14 cellular contexts compared by ENCODE assay signal in the genomic region with DNA sequence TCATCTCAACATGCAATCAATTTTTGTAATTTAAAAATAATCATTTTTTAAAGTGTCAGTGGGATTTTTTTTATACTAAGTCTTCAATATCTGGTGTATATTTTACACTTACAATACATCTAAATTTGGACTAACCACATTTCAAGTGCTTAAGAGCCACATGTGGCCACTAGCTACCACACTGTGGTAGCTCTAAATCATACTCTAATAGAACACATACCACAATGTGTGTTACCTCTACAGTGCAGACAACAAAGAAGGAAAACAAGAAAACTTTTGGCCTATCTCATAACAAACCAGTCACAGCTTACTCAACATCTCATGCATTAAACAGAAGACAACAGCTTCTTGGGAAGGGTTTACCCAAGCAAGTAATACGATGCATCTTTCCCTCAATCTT. TPM values are rescaled to one million over a fixed set of nuclear protein-coding genes. Genes with fewer than 3 reads are reported as not detected.
DNase-seq lines count a peak whose midpoint lies in the region; ATAC-seq, FAIRE-seq and TF ChIP-seq lines count a peak whose summit lies in the region.
"Had no signal": no experiment of that assay in that cellular context is flagged by ENCODE, and none has a peak within 500 bp of the region (broad histone marks: within the 10 kb centered on the region; RNA-seq: fewer than 3 reads in every experiment).

No MANE protein-coding gene starts in this region.

- no peak overlapping the region for H2AK5ac ChIP-seq in H9 (ENCODE audit: insufficient read length, low read length)

- H3K79me1 ChIP-seq in H9 (ENCODE audit: insufficient read depth, low read depth, low read length, poor library complexity, severe bottlenecking) = peaks cover 18% of the 10 kb centered on the region

- TF ChIP-seq CTCF in colonic mucosa (IDR thresholded peaks at IDR 0.05) (no peak), H9 (conservative IDR thresholded peaks at IDR 0.05) (no peak)

- H3K79me2 ChIP-seq in H9 (ENCODE audit: insufficient read depth, low read length) = peaks cover 19% of the 10 kb centered on the region; the same call in 1 of the 2 replicates

- peaks cover 28 to 42% of the 10 kb centered on the region in 2 donors for H3K4me1 Mint-ChIP-seq in effector memory CD8-positive, alpha-beta T cell (ENCODE audit: low read depth in 2 of 2)
- peaks cover 18 to 21% of the 10 kb centered on the region in 2 experiments for H3K4me1 Mint-ChIP-seq in H9

- no peak overlapping the region for H2AFZ ChIP-seq in H9 (ENCODE audit: low read length)
- H2AFZ ChIP-seq: parathyroid adenoma had no signal

- H3K36me3 ChIP-seq in colonic mucosa = no peaks in the 10 kb centered on the region
- H3K36me3 ChIP-seq: BE2C had no signal

- H3K9me3 ChIP-seq in colonic mucosa (no peaks in the 10 kb centered on the region), H9 (ENCODE audit: control insufficient read depth, low read depth, low read length) (peaks cover 27% of the 10 kb centered on the region)
- H3K9me3 ChIP-seq: BE2C had no signal

- DNase-seq in GM12891 (ENCODE audit: insufficient read length, low spot score) = no peak
- no peak for DNase-seq in effector memory CD8-positive, alpha-beta T cell
- DNase-seq in colonic mucosa = no peak
- no peak for DNase-seq in CD1c-positive myeloid dendritic cell (ENCODE audit: extremely low spot score)
- DNase-seq in H9 = no peak
- no peak for DNase-seq in pons (ENCODE audit: low spot score)
- DNase-seq: BE2C; NCI-H1436; SHP77 treated with DMSO at 0.1 percent for 48 hours; stimulated activated naive CD4-positive, alpha-beta T cell treated with Interleukin-2 at 50 U/mL for 16 hours had no signal

- WGBS in H9 (ENCODE audit: extremely low coverage, insufficient read length, low lambda C conversion rate) = no CpG with 5 or more reads among the region's 1 CpG

- H3K36me3 Mint-ChIP-seq in effector memory CD8-positive, alpha-beta T cell (ENCODE audit: insufficient read depth) = peaks cover 28% of the 10 kb centered on the region
- H3K36me3 Mint-ChIP-seq in H9 (ENCODE audit: insufficient read depth in 1 of 3, low read depth in 3 of 3) = peaks cover 39 to 51% (median 46%) of the 10 kb centered on the region in 3 experiments

- H2BK15ac ChIP-seq in H9 (ENCODE audit: low read depth, low read length) = no peak overlapping the region

- peak overlapping the region in 1 of 2 donors; percentile 80 for H3K27ac Mint-ChIP-seq in effector memory CD8-positive, alpha-beta T cell
- H3K27ac Mint-ChIP-seq in H9 = peak overlapping the region in 1 of 3 experiments; percentile 17; a peak in 2 of 7 replicates
- H3K27ac Mint-ChIP-seq: mesothelial cell of epicardium had no signal

- no peak overlapping the region for H3K4me3 Mint-ChIP-seq in effector memory CD8-positive, alpha-beta T cell
- H3K4me3 Mint-ChIP-seq in H9 = no peak overlapping the region
- H3K4me3 Mint-ChIP-seq: mesothelial cell of epicardium had no signal

- H3K9me3 Mint-ChIP-seq in effector memory CD8-positive, alpha-beta T cell = no peaks in the 10 kb centered on the region
- H3K9me3 Mint-ChIP-seq in H9 = peaks cover 28 to 30% of the 10 kb centered on the region in 2 experiments

- H3T11ph ChIP-seq in H9 (ENCODE audit: low read length) = no peak overlapping the region

- H2BK120ac ChIP-seq in H9 (ENCODE audit: low read depth, low read length, poor library complexity, severe bottlenecking) = no peak overlapping the region

- no peak overlapping the region for H3K56ac ChIP-seq in H9 (ENCODE audit: insufficient read length, low read depth, low read length)

- no peak overlapping the region for H3K23ac ChIP-seq in H9 (ENCODE audit: insufficient read length, low read depth, low read length)

- no peak overlapping the region for H4K5ac ChIP-seq in H9 (ENCODE audit: insufficient read length, low read depth, low read length)

- no peak overlapping the region for H3K9ac ChIP-seq in colonic mucosa (ENCODE audit: low read depth in 2 of 2, low read length in 2 of 2)
- no peak overlapping the region for H3K9ac ChIP-seq in H9 (ENCODE audit: extremely low read depth, insufficient read length, low read length)
- H3K9ac ChIP-seq: parathyroid adenoma had no signal

- H3K23me2 ChIP-seq in H9 (ENCODE audit: insufficient read length, low read depth, low read length, poor library complexity, severe bottlenecking) = no peaks in the 10 kb centered on the region

- H3K27me3 Mint-ChIP-seq in effector memory CD8-positive, alpha-beta T cell = no peaks in the 10 kb centered on the region
- H3K27me3 Mint-ChIP-seq in H9 (ENCODE audit: low read depth) = no peaks in the 10 kb centered on the region; the same call in 1 of the 2 replicates

- H3K4me1 ChIP-seq in colonic mucosa = no peaks in the 10 kb centered on the region
- H3K4me1 ChIP-seq in H9 (ENCODE audit: insufficient read depth, low read length) = no peaks in the 10 kb centered on the region; the same call in 1 of the 2 replicates
- H3K4me1 ChIP-seq: BE2C had no signal

- no peak overlapping the region for H3K14ac ChIP-seq in H9 (ENCODE audit: insufficient read depth, low read length)

- H2BK12ac ChIP-seq in H9 (ENCODE audit: insufficient read length, low read depth, low read length) = no peak overlapping the region

- H3K4me2 ChIP-seq in H9 (ENCODE audit: insufficient read depth, insufficient read length, low read length) = no peak overlapping the region

- intact Hi-C loops in colonic mucosa (cut with DNase I) = no loop called here

- peak; percentile 84 for FAIRE-seq in GM12891 (lab: Jason Lieb, UNC)

- no peak overlapping the region for H3K4me3 ChIP-seq in colonic mucosa

- no peak for TF ChIP-seq POLR2A in GM12891 (IDR thresholded peaks at IDR 0.05; ENCODE audit: low read depth, low read length)

- H2BK5ac ChIP-seq in H9 (ENCODE audit: insufficient read length, low read length) = no peak overlapping the region

- H3K27ac ChIP-seq in colonic mucosa (no peak overlapping the region), H9 (ENCODE audit: insufficient read length, low read depth, low read length) (no peak overlapping the region)
- H3K27ac ChIP-seq: parathyroid adenoma had no signal

- no peak overlapping the region for H2BK20ac ChIP-seq in H9 (ENCODE audit: low read depth, low read length, poor library complexity, severe bottlenecking)

- peak; percentile 31 for ATAC-seq in GM19463 (IDR thresholded peaks at IDR 0.05; ENCODE audit: unreplicated experiment)
- ATAC-seq in HG03060 (IDR thresholded peaks at IDR 0.05; ENCODE audit: low read depth, unreplicated experiment) = peak; percentile 35
- ATAC-seq in effector memory CD8-positive, alpha-beta T cell (replicated peaks) = peak; percentile 26

- H4K20me1 ChIP-seq in H9 (ENCODE audit: control insufficient read depth, insufficient read depth, insufficient read length) = peaks cover 2% of the 10 kb centered on the region

- H4K91ac ChIP-seq in H9 (ENCODE audit: insufficient read length, low read depth, low read length) = no peak overlapping the region

- H3K18ac ChIP-seq in H9 (ENCODE audit: insufficient read length, low read depth, low read length) = no peak overlapping the region

- H3K4ac ChIP-seq in H9 (ENCODE audit: low read depth, low read length) = no peak overlapping the region

- no peak overlapping the region for H4K8ac ChIP-seq in H9 (replicated peaks; ENCODE audit: insufficient read length, low read depth, low read length)

- H3K27me3 ChIP-seq in colonic mucosa (no peaks in the 10 kb centered on the region), H9 (ENCODE audit: insufficient read depth, low read length) (no peaks in the 10 kb centered on the region)
- H3K27me3 ChIP-seq: BE2C had no signal

TF ChIP-seq in GM12891, 5 proteins besides CTCF, POLR2A, EP300 and RAD21:
- TF ChIP-seq POLR2AphosphoS5 (IDR thresholded peaks at IDR 0.05; ENCODE audit: low read depth, low read length) (no peak), SPI1 (IDR thresholded peaks at IDR 0.05; ENCODE audit: low read depth, low read length) (no peak), TAF1 (IDR thresholded peaks at IDR 0.05; ENCODE audit: low read depth, low read length) (no peak), PAX5 (IDR thresholded peaks at IDR 0.05; ENCODE audit: insufficient read depth, low read length, severe bottlenecking) (no peak), POU2F2 (IDR thresholded peaks at IDR 0.05; ENCODE audit: low read depth, low read length) (no peak)
TF ChIP-seq in GM12891: peak in this region for 0.

RNA-seq across cellular contexts. Expression of gene PIAS2, which starts 24.5 kb away (rescaled TPM):
- 7.4 TPM for polyA plus RNA-seq in GM12891 (2012; ENCODE audit: low read depth, missing spikeins)
- total RNA-seq in colonic mucosa (10 to 100 TPM; 29.0 to 42.0 TPM), H9 (2021) (53.9 and 58.4 TPM in 2 replicates)

RNA-seq across cellular contexts. Expression of gene KATNAL2, which starts 24.6 kb away (rescaled TPM):
- polyA plus RNA-seq in GM12891 (2012; ENCODE audit: low read depth, missing spikeins) = 2.1 TPM
- total RNA-seq in colonic mucosa = 1 to 10 TPM; 1.3 to 2.2 TPM
- total RNA-seq in H9 (2021) = 20.1 and 21.7 TPM in 2 replicates
